10 cellular contexts compared by ENCODE assay signal in the genomic region with DNA sequence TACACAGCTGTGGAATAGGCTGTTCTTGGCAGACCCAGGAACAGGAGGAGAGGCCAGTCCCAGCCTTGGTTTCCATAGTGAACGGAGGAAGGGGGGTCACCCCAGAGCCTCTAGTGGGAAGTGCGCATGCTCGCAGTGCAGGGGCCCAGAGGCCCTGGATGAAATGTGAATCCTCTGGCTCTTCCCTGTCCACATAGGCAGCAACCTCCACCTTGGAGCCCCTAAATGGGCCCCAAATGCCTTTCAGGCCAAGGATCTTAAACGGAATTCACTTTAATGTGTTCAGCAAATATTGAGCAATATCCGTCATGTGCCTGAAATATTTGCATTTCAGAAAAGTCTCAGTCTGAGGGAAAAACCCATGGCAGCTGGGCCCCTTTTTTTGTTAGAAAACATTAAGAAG. TPM values are rescaled to one million over a fixed set of nuclear protein-coding genes. Genes with fewer than 3 reads are reported as not detected.
DNase-seq lines count a peak whose midpoint lies in the region; ATAC-seq and TF ChIP-seq lines count a peak whose summit lies in the region.
"Had no signal": no experiment of that assay in that cellular context is flagged by ENCODE, and none has a peak within 500 bp of the region (broad histone marks: within the 10 kb centered on the region; RNA-seq: fewer than 3 reads in every experiment).

No MANE protein-coding gene starts in this region.

- no peak overlapping the region for H4K8ac ChIP-seq in H9 (replicated peaks; ENCODE audit: insufficient read length, low read depth, low read length)

- no peak overlapping the region for H2BK120ac ChIP-seq in H9 (ENCODE audit: low read depth, low read length, poor library complexity, severe bottlenecking)

- H3K27ac Mint-ChIP-seq in H9 = no peak overlapping the region

- no peak overlapping the region for H3K4ac ChIP-seq in H9 (ENCODE audit: low read depth, low read length)

- peak; percentile 61 for DNase-seq in H9
- DNase-seq in body of pancreas = peak; percentile 68 to 81 (median 76)
- DNase-seq in iris pigment epithelial cell (ENCODE audit: low read depth) = peak; percentile 84
- peak; percentile 78 for DNase-seq in sciatic nerve (ENCODE audit: low spot score)
- DNase-seq in HK-2 (ENCODE audit: unreplicated experiment) = no peak
- DNase-seq in activated gamma-delta T cell treated with Interleukin-2 at 50 U/mL for 16 hours = no peak
- DNase-seq: activated effector memory CD4-positive, alpha-beta T cell treated with Interleukin-2 at 50 U/mL for 16 hours; stimulated activated CD4-positive, alpha-beta T cell treated with anti-CD3 and anti-CD28 coated beads, Interleukin-15, amount 100 ng/mL, for 24 hours had no signal

- intact Hi-C loops in body of pancreas (cut with DNase I) (no loop called here), sciatic nerve (cut with DNase I) (no loop called here)

- H2BK12ac ChIP-seq in H9 (ENCODE audit: insufficient read length, low read depth, low read length) = no peak overlapping the region

- no peak overlapping the region for H2BK5ac ChIP-seq in H9 (ENCODE audit: insufficient read length, low read length)

- H2BK20ac ChIP-seq in H9 (ENCODE audit: low read depth, low read length, poor library complexity, severe bottlenecking) = no peak overlapping the region

- no peaks in the 10 kb centered on the region for H4K20me1 ChIP-seq in H9 (ENCODE audit: control insufficient read depth, insufficient read depth, insufficient read length)

- no peak overlapping the region for H3K56ac ChIP-seq in H9 (ENCODE audit: insufficient read length, low read depth, low read length)

- H3K27ac ChIP-seq in H9 (ENCODE audit: insufficient read length, low read depth, low read length) = no peak overlapping the region
- peak overlapping the region in 2 of 4 donors; percentile 43 to 54 for H3K27ac ChIP-seq in body of pancreas

- ATAC-seq in body of pancreas (peak; percentile 83), sciatic nerve (peak; percentile 98), GM21423 (IDR thresholded peaks at IDR 0.05; ENCODE audit: unreplicated experiment) (no peak), HG02973 (IDR thresholded peaks at IDR 0.05; ENCODE audit: unreplicated experiment) (no peak)

- H3K9me3 ChIP-seq in H9 (ENCODE audit: control insufficient read depth, low read depth, low read length) = peaks cover 58% of the 10 kb centered on the region
- no peaks in the 10 kb centered on the region for H3K9me3 ChIP-seq in body of pancreas

- no peak for TF ChIP-seq POLR2A in body of pancreas (IDR thresholded peaks at IDR 0.05)

- H3K14ac ChIP-seq in H9 (ENCODE audit: insufficient read depth, low read length) = no peak overlapping the region

- H3K36me3 Mint-ChIP-seq in H9 (ENCODE audit: insufficient read depth in 1 of 3, low read depth in 3 of 3) = peaks cover 5 to 9% (median 6%) of the 10 kb centered on the region in 3 experiments; a peak in 6 of 7 replicates

- H3K9me3 Mint-ChIP-seq in H9 = peaks cover 67% of the 10 kb centered on the region in 2 experiments

- no peak overlapping the region for H4K5ac ChIP-seq in H9 (ENCODE audit: insufficient read length, low read depth, low read length)

- H3T11ph ChIP-seq in H9 (ENCODE audit: low read length) = no peak overlapping the region

- H3K27me3 Mint-ChIP-seq in H9 (ENCODE audit: low read depth) = peaks cover 4% of the 10 kb centered on the region

- no peak overlapping the region for H3K23ac ChIP-seq in H9 (ENCODE audit: insufficient read length, low read depth, low read length)

- WGBS in H9 (ENCODE audit: extremely low coverage, insufficient read length, low lambda C conversion rate) = no CpG with 5 or more reads among the region's 5 CpGs
- 31 to 56% methylated on average over 5 of the region's 5 CpGs for WGBS in body of pancreas, 2 donors

- H3K18ac ChIP-seq in H9 (ENCODE audit: insufficient read length, low read depth, low read length) = no peak overlapping the region

- no peaks in the 10 kb centered on the region for H3K36me3 ChIP-seq in body of pancreas (replicated peaks in 1 of 2; ENCODE audit: insufficient read depth in 1 of 2, low read depth in 2 of 2)

- H2AK5ac ChIP-seq in H9 (ENCODE audit: insufficient read length, low read length) = no peak overlapping the region

- no peaks in the 10 kb centered on the region for H3K79me1 ChIP-seq in H9 (ENCODE audit: insufficient read depth, low read depth, low read length, poor library complexity, severe bottlenecking)

- H3K23me2 ChIP-seq in H9 (ENCODE audit: insufficient read length, low read depth, low read length, poor library complexity, severe bottlenecking) = no peaks in the 10 kb centered on the region

- no peak overlapping the region for H3K4me3 Mint-ChIP-seq in H9

- no peak for TF ChIP-seq CTCF in H9 (conservative IDR thresholded peaks at IDR 0.05)
- TF ChIP-seq CTCF in body of pancreas (IDR thresholded peaks at IDR 0.05) = no peak

- H3K27me3 ChIP-seq in H9 (ENCODE audit: insufficient read depth, low read length) (no peaks in the 10 kb centered on the region), body of pancreas (no peaks in the 10 kb centered on the region)

- no peak overlapping the region for H3K4me3 ChIP-seq in body of pancreas

- H3K4me1 ChIP-seq in H9 (ENCODE audit: insufficient read depth, low read length) (no peaks in the 10 kb centered on the region), body of pancreas (peaks cover 23% of the 10 kb centered on the region)

- H4K91ac ChIP-seq in H9 (ENCODE audit: insufficient read length, low read depth, low read length) = no peak overlapping the region

- no peak overlapping the region for H2BK15ac ChIP-seq in H9 (ENCODE audit: low read depth, low read length)

- H3K9ac ChIP-seq in H9 (ENCODE audit: extremely low read depth, insufficient read length, low read length) = no peak overlapping the region

- peaks cover 10 to 11% of the 10 kb centered on the region in 2 experiments for H3K4me1 Mint-ChIP-seq in H9

- H3K4me2 ChIP-seq in H9 (ENCODE audit: insufficient read depth, insufficient read length, low read length) = no peak overlapping the region

- no peak overlapping the region for H2AFZ ChIP-seq in H9 (ENCODE audit: low read length)

- no peaks in the 10 kb centered on the region for H3K79me2 ChIP-seq in H9 (ENCODE audit: insufficient read depth, low read length)

RNA-seq across cellular contexts. Expression of gene NDN, which starts 3.3 kb away (rescaled TPM):
- 34.8 and 38.0 TPM in 2 replicates for total RNA-seq in H9 (2021)
- 10 to 100 TPM; 19.4 to 21.8 TPM for total RNA-seq in body of pancreas
- total RNA-seq in sciatic nerve = 44.6 TPM

RNA-seq across cellular contexts. Expression of gene MAGEL2, which starts 42.8 kb away (rescaled TPM):
- total RNA-seq in H9 (2021) = 9.2 and 9.7 TPM in 2 replicates
- total RNA-seq in body of pancreas = 1 to 10 TPM in 1 of 2 donors, under 1 TPM in 1; 0.26 to 2.0 TPM
- total RNA-seq in sciatic nerve = 0.45 TPM

Comparison
In these comparisons a context has a peak if more than half of its experiments do, and no peak if none do; other contexts are left out.
1. DNase-seq: peak in H9 (single experiment), body of pancreas (4 of 4), iris pigment epithelial cell (single experiment) and sciatic nerve (single experiment); none in HK-2 (single experiment) and activated gamma-delta T cell treated with Interleukin-2 at 50 U/mL for 16 hours (single experiment).
2. ATAC-seq: peak in body of pancreas (single experiment) and sciatic nerve (single experiment); none in GM21423 (single experiment) and HG02973 (single experiment).